1 cellular context compared by ENCODE assay signal in genomic region chr16:30609928-30610839, GRCh38.
TF ChIP-seq lines count a peak whose summit lies in the region.

Gene ZNF689, minus strand, starts transcription at chr16:30610389. Its CDS starts 348 bp downstream, at chr16:30610041.

TF ChIP-seq in HepG2, 621 proteins besides CTCF, POLR2A, EP300 and RAD21 (continued from another document and continues in another):
- TF ChIP-seq ZBTB40 (IDR thresholded peaks at IDR 0.05) (no peak), ZBTB40 (CRISPR knock-in tag; IDR thresholded peaks at IDR 0.05) (peak; percentile 91), MAZ (IDR thresholded peaks at IDR 0.05; ENCODE audit: borderline replicate concordance, low read depth, low read length) (no peak), MAZ (CRISPR knock-in tag; IDR thresholded peaks at IDR 0.05; ENCODE audit: low read depth) (peak; percentile 40; the same call in 1 of the 2 replicates), SKI (IDR thresholded peaks at IDR 0.05; ENCODE audit: partially characterized antibody) (peak; percentile 47), SCMH1 (CRISPR knock-in tag; IDR thresholded peaks at IDR 0.05; ENCODE audit: borderline replicate concordance) (no peak), ZNF597 (CRISPR knock-in tag; IDR thresholded peaks at IDR 0.05) (no peak), SNAI1 (CRISPR knock-in tag; IDR thresholded peaks at IDR 0.05; ENCODE audit: borderline replicate concordance) (peak; percentile 98), ZNF160 (CRISPR knock-in tag; IDR thresholded peaks at IDR 0.05) (no peak; the same call in none of the 2 replicates), MIXL1 (CRISPR knock-in tag; IDR thresholded peaks at IDR 0.05) (peak; percentile 55; the same call in 1 of the 2 replicates), GATA4 (IDR thresholded peaks at IDR 0.05; ENCODE audit: borderline replicate concordance, low read depth) (peak; percentile 46; the same call in 1 of the 2 replicates), NFKBIZ (CRISPR knock-in tag; IDR thresholded peaks at IDR 0.05) (no peak), JDP2 (CRISPR knock-in tag; IDR thresholded peaks at IDR 0.05; ENCODE audit: borderline replicate concordance) (no peak), GATAD2A (CRISPR knock-in tag; IDR thresholded peaks at IDR 0.05) (peak; percentile 90), HCFC1 (IDR thresholded peaks at IDR 0.05; ENCODE audit: low read depth, low read length) (peak; percentile 95), TAF1 (CRISPR knock-in tag; IDR thresholded peaks at IDR 0.05) (peak; percentile 99), ZNF367 (CRISPR knock-in tag; IDR thresholded peaks at IDR 0.05; ENCODE audit: borderline replicate concordance) (peak; percentile 91), THAP11 (CRISPR knock-in tag; IDR thresholded peaks at IDR 0.05) (peak; percentile 94), ZNF839 (CRISPR knock-in tag; IDR thresholded peaks at IDR 0.05; ENCODE audit: borderline replicate concordance) (no peak), ATM (IDR thresholded peaks at IDR 0.05; ENCODE audit: borderline replicate concordance) (no peak), AGO2 (optimal IDR thresholded peaks at IDR 0.05; ENCODE audit: low read depth, low read length) (peak; percentile 94), JUN (CRISPR knock-in tag; IDR thresholded peaks at IDR 0.05) (no peak), ZNF781 (CRISPR knock-in tag; IDR thresholded peaks at IDR 0.05; ENCODE audit: borderline replicate concordance, not compliant biosample characterization) (peak; percentile 96)
- TF ChIP-seq, protein P1, sequence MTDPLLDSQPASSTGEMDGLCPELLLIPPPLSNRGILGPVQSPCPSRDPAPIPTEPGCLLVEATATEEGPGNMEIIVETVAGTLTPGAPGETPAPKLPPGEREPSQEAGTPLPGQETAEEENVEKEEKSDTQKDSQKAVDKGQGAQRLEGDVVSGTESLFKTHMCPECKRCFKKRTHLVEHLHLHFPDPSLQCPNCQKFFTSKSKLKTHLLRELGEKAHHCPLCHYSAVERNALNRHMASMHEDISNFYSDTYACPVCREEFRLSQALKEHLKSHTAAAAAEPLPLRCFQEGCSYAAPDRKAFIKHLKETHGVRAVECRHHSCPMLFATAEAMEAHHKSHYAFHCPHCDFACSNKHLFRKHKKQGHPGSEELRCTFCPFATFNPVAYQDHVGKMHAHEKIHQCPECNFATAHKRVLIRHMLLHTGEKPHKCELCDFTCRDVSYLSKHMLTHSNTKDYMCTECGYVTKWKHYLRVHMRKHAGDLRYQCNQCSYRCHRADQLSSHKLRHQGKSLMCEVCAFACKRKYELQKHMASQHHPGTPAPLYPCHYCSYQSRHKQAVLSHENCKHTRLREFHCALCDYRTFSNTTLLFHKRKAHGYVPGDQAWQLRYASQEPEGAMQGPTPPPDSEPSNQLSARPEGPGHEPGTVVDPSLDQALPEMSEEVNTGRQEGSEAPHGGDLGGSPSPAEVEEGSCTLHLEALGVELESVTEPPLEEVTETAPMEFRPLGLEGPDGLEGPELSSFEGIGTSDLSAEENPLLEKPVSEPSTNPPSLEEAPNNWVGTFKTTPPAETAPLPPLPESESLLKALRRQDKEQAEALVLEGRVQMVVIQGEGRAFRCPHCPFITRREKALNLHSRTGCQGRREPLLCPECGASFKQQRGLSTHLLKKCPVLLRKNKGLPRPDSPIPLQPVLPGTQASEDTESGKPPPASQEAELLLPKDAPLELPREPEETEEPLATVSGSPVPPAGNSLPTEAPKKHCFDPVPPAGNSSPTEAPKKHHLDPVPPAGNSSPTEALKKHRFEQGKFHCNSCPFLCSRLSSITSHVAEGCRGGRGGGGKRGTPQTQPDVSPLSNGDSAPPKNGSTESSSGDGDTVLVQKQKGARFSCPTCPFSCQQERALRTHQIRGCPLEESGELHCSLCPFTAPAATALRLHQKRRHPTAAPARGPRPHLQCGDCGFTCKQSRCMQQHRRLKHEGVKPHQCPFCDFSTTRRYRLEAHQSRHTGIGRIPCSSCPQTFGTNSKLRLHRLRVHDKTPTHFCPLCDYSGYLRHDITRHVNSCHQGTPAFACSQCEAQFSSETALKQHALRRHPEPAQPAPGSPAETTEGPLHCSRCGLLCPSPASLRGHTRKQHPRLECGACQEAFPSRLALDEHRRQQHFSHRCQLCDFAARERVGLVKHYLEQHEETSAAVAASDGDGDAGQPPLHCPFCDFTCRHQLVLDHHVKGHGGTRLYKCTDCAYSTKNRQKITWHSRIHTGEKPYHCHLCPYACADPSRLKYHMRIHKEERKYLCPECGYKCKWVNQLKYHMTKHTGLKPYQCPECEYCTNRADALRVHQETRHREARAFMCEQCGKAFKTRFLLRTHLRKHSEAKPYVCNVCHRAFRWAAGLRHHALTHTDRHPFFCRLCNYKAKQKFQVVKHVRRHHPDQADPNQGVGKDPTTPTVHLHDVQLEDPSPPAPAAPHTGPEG (CRISPR knock-in tag; IDR thresholded peaks at IDR 0.05) = peak; percentile 88
- TF ChIP-seq, protein P2, sequence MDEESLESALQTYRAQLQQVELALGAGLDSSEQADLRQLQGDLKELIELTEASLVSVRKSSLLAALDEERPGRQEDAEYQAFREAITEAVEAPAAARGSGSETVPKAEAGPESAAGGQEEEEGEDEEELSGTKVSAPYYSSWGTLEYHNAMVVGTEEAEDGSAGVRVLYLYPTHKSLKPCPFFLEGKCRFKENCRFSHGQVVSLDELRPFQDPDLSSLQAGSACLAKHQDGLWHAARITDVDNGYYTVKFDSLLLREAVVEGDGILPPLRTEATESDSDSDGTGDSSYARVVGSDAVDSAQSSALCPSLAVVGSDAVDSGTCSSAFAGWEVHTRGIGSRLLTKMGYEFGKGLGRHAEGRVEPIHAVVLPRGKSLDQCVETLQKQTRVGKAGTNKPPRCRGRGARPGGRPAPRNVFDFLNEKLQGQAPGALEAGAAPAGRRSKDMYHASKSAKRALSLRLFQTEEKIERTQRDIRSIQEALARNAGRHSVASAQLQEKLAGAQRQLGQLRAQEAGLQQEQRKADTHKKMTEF (CRISPR knock-in tag; IDR thresholded peaks at IDR 0.05) = peak; percentile 100
- TF ChIP-seq, protein P3, sequence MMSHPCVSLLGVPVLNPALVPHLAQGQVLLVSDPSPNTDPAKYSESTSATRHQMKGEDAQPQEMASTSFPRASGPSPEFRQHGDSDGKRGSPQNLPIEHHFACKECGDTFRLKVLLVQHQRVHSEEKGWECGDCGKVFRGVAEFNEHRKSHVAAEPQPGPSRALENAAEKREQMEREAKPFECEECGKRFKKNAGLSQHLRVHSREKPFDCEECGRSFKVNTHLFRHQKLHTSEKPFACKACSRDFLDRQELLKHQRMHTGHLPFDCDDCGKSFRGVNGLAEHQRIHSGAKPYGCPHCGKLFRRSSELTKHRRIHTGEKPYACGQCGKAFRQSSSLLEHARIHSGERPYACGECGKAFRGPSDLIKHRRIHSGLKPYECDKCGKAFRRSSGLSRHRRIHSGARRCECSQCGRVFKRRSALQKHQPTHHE (CRISPR knock-in tag; IDR thresholded peaks at IDR 0.05; ENCODE audit: borderline replicate concordance) = peak; percentile 67; the same call in 1 of the 2 replicates
- TF ChIP-seq, protein P4, sequence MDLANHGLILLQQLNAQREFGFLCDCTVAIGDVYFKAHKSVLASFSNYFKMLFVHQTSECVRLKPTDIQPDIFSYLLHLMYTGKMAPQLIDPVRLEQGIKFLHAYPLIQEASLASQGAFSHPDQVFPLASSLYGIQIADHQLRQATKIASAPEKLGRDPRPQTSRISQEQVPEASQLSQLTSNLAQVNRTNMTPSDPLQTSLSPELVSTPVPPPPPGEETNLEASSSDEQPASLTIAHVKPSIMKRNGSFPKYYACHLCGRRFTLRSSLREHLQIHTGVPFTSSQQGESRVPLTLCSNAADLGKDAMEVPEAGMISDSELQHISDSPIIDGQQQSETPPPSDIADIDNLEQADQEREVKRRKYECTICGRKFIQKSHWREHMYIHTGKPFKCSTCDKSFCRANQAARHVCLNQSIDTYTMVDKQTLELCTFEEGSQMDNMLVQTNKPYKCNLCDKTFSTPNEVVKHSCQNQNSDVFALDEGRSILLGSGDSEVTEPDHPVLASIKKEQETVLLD (CRISPR knock-in tag; IDR thresholded peaks at IDR 0.05; ENCODE audit: low read depth) = peak; percentile 79
